ENCODE assay signal across 8 cellular contexts in the genomic region with DNA sequence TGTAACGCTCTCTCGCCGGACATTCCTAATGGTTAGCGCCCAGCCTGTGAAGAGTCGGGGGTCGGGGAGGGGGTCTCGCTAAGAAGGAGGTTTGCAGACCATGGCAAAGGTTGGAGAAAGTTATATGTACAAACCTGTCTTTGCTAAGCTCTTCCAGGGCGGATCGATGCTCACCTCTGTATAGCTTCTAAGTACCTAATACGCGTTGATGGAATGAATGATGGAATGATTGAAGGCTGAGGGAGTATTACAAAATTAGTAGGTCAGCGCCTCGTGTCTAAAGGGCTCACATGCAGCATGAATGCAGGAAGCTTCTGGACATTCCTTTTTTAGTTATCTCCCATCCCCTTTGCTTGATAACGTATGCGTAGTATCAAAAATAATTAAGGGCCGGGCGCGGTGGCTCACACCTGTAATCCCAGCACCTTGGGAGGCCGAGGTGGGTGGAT. TPM values are rescaled to one million over a fixed set of nuclear protein-coding genes. Genes with fewer than 3 reads are reported as not detected.
DNase-seq lines count a peak whose midpoint lies in the region; ATAC-seq, FAIRE-seq and TF ChIP-seq lines count a peak whose summit lies in the region.

No MANE protein-coding gene starts in this region.

- H3K4me1 ChIP-seq in HCT116 (ENCODE audit: control insufficient read depth in 1 of 2, insufficient read depth in 2 of 2, low read length in 2 of 2), result peaks cover 6 to 17% of the 10 kb centered on the region in 2 experiments; a peak in 3 of 4 replicates
- H3K4me1 ChIP-seq in right atrium auricular region, result peaks cover 0 to 28% of the 10 kb centered on the region in 2 donors
- peaks cover 1 to 5% of the 10 kb centered on the region in 2 donors for H3K4me1 ChIP-seq in small intestine (ENCODE audit: control insufficient read depth in 2 of 2, insufficient read depth in 1 of 2, low read depth in 1 of 2, low read length in 1 of 2)

- CTCF ChIA-PET in HCT116 (lab: Charles Lee), result interaction anchor here (1.0 kb wide), 2 partner anchors 44 to 164 kb away, joined by 3 to 4 read pairs; no protein-coding TSS in a partner anchor

- DNase-seq in HCT116 (ENCODE audit: low read depth, low spot score) (no peak), right atrium auricular region (ENCODE audit: low spot score) (no peak), small intestine (no peak), medulla oblongata (ENCODE audit: extremely low spot score) (no peak), posterior vena cava (ENCODE audit: low spot score) (no peak), HCEC 1CT (no peak), GOT3 (lab: John Stamatoyannopoulos, UW) (no peak)

- H3K27ac ChIP-seq in HCT116 (ENCODE audit: low read depth, low read length), result peak overlapping the region; percentile 77
- H3K27ac ChIP-seq in right atrium auricular region, result peak overlapping the region; percentile 98
- peak overlapping the region; percentile 28 to 97 for H3K27ac ChIP-seq in small intestine (ENCODE audit: low read depth in 1 of 2, low read length in 1 of 2)

- H3K36me3 ChIP-seq in HCT116 (ENCODE audit: control insufficient read depth in 1 of 2, insufficient read depth in 2 of 2, low read length in 2 of 2) (no peaks in the 10 kb centered on the region), right atrium auricular region (no peaks in the 10 kb centered on the region), small intestine (ENCODE audit: control insufficient read depth in 2 of 2, insufficient read depth in 2 of 2, low read length in 2 of 2) (no peaks in the 10 kb centered on the region)

- H3K4me3 ChIP-seq in HCT116 (replicated peaks in 1 of 2; ENCODE audit: low read depth in 1 of 2, low read length in 2 of 2), result peak overlapping the region; percentile 48 to 81
- H3K4me3 ChIP-seq in WI38 (ENCODE audit: low read depth, low read length), result peak overlapping the region; percentile 77
- H3K4me3 ChIP-seq in right atrium auricular region, result peak overlapping the region; percentile 81 to 90
- H3K4me3 ChIP-seq in small intestine (ENCODE audit: low read depth in 1 of 2, low read length in 2 of 2), result peak overlapping the region; percentile 15 to 81

- H3K9me3 ChIP-seq in HCT116 (ENCODE audit: control insufficient read depth in 1 of 2, insufficient read depth in 1 of 2, low read depth in 1 of 2, low read length in 2 of 2) (no peaks in the 10 kb centered on the region), right atrium auricular region (no peaks in the 10 kb centered on the region), small intestine (ENCODE audit: control insufficient read depth, low read depth) (no peaks in the 10 kb centered on the region)

- H4K20me1 ChIP-seq in HCT116 (ENCODE audit: insufficient read depth), result peaks cover 38% of the 10 kb centered on the region; the same call in 1 of the 2 replicates

- H3K27me3 ChIP-seq in HCT116 (ENCODE audit: insufficient read depth, low read length) (no peaks in the 10 kb centered on the region), right atrium auricular region (no peaks in the 10 kb centered on the region), small intestine (ENCODE audit: control insufficient read depth in 2 of 2, insufficient read depth in 2 of 2, low read length in 2 of 2) (no peaks in the 10 kb centered on the region)

- TF ChIP-seq RAD21 in HCT116 (IDR thresholded peaks at IDR 0.05; ENCODE audit: low read depth), result no peak

- H3K79me2 ChIP-seq in HCT116 (ENCODE audit: insufficient read depth, low read length), result peaks cover 41% of the 10 kb centered on the region

- peak overlapping the region; percentile 94 for H2AFZ ChIP-seq in HCT116 (ENCODE audit: low read depth, low read length, poor library complexity, severe bottlenecking)

- ATAC-seq in HCT116, result no peak; the same call in 1 of the 2 replicates

- POLR2A ChIA-PET in HCT116 (lab: Charles Lee), result no interaction called here

- WGBS in small intestine, 3 donors, result 23 to 36% (median 27%) methylated on average over 19 of the region's 19 CpGs

- TF ChIP-seq CTCF in HCT116 (IDR thresholded peaks at IDR 0.05 in 2 of 3, conservative IDR thresholded peaks at IDR 0.05 in 1 of 3; ENCODE audit: borderline replicate concordance in 1 of 3, insufficient read depth in 1 of 3, low read depth in 2 of 3, low read length in 2 of 3) (no peak), WI38 (IDR thresholded peaks at IDR 0.05; ENCODE audit: low read depth, low read length) (no peak), right atrium auricular region (IDR thresholded peaks at IDR 0.05) (no peak)

- H3K9ac ChIP-seq in HCT116 (ENCODE audit: low read length), result peak overlapping the region; percentile 87

- RAD21 ChIA-PET in HCT116 (lab: Charles Lee; ENCODE audit: low non-redundant PET in 1 of 2, low total read pairs in 2 of 2, uncharacterized antibody in 2 of 2, unreplicated experiment in 2 of 2), result interaction anchor here in 1 of 2 experiments (0.7 kb wide), 1 partner anchor 57 kb away, joined by 3 read pairs; no protein-coding TSS in a partner anchor

- intact Hi-C loops in HCT116 (cut with micrococcal nuclease), result no loop called here
- intact Hi-C loops in posterior vena cava (cut with DNase I), result no loop called here

- no peak for FAIRE-seq in small intestine (lab: Jason Lieb, UNC)

- peak overlapping the region; percentile 80 for H3K4me2 ChIP-seq in HCT116 (ENCODE audit: low read length)

- no TSS peak for BruUV-seq in HCT116 (replicated peaks; lab: Mats Ljungman, UMichigan)

- no peaks in the 10 kb centered on the region for H3K9me2 ChIP-seq in HCT116 (ENCODE audit: insufficient read depth)

- TF ChIP-seq POLR2A in HCT116 (IDR thresholded peaks at IDR 0.05; ENCODE audit: borderline replicate concordance, extremely low read depth, insufficient read depth, insufficient read length), result no peak

TF ChIP-seq in HCT116, 20 proteins besides CTCF, POLR2A, EP300 and RAD21:
- TF ChIP-seq CEBPB (IDR thresholded peaks at IDR 0.05; ENCODE audit: low read depth), result no peak
- TF ChIP-seq, protein P1, sequence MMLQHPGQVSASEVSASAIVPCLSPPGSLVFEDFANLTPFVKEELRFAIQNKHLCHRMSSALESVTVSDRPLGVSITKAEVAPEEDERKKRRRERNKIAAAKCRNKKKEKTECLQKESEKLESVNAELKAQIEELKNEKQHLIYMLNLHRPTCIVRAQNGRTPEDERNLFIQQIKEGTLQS (IDR thresholded peaks at IDR 0.05), result no peak
- no peak for TF ChIP-seq EZH2 (IDR thresholded peaks at IDR 0.05)

RNA-seq across cellular contexts. Expression of a gene that starts 0.3 kb away (rescaled TPM):
- total RNA-seq in HCT116 (2021; ENCODE audit: unreplicated experiment), result 73.4 TPM
- 15.6 and 23.3 TPM in 2 replicates for polyA plus RNA-seq in HCT116 (2012)
- total RNA-seq in right atrium auricular region, result 10 to 100 TPM; 33.3 to 40.0 TPM
- 10 to 100 TPM; 10.5 to 13.0 (median 10.8) TPM for polyA plus RNA-seq in small intestine
- total RNA-seq in posterior vena cava, result 10 to 100 TPM; 62.4 to 80.3 TPM

RNA-seq across cellular contexts. Expression of a gene that starts 49.1 kb away (rescaled TPM):
- total RNA-seq in HCT116 (2021; ENCODE audit: unreplicated experiment), result 9.5 TPM
- polyA plus RNA-seq in HCT116 (2012), result 6.3 and 6.8 TPM in 2 replicates
- 10 to 100 TPM in 1 of 2 donors, 1 to 10 TPM in 1; 9.2 to 14.5 TPM for total RNA-seq in right atrium auricular region
- 10 to 100 TPM; 20.5 to 36.5 (median 28.4) TPM for polyA plus RNA-seq in small intestine
- 10 to 100 TPM; 29.8 to 31.9 TPM for total RNA-seq in posterior vena cava

RNA-seq across cellular contexts. Expression of a gene that starts 49.1 kb away (rescaled TPM):
- total RNA-seq in HCT116 (2021; ENCODE audit: unreplicated experiment) (13.1 TPM), right atrium auricular region (10 to 100 TPM in 1 of 2 donors, 1 to 10 TPM in 1; 8.6 to 12.1 TPM), posterior vena cava (10 to 100 TPM; 22.8 to 32.0 TPM)
- polyA plus RNA-seq in HCT116 (2012), result 3.9 and 4.6 TPM in 2 replicates
- 10 to 100 TPM; 10.8 to 22.9 (median 14.3) TPM for polyA plus RNA-seq in small intestine
